In genomic region chr17:72514888-72515287, GRCh38 we compare ENCODE assay signal across 14 cellular contexts.
A peak's percentile ranks its signal among the peaks of the same experiment; 100 is the strongest.
DNase-seq lines count a peak whose midpoint lies in the region; ATAC-seq, FAIRE-seq and TF ChIP-seq lines count a peak whose summit lies in the region.
"Had no signal": no experiment of that assay in that cellular context is flagged by ENCODE, and none has a peak within 500 bp of the region (broad histone marks: within the 10 kb centered on the region; RNA-seq: fewer than 3 reads in every experiment).

No MANE protein-coding gene starts in this region.

- H3K27me3 Mint-ChIP-seq in MCF 10A (ENCODE audit: insufficient read depth, unreplicated experiment) = no peaks in the 10 kb centered on the region

- H3K4me1 ChIP-seq in left lung = no peaks in the 10 kb centered on the region
- H3K4me1 ChIP-seq: breast epithelium had no signal

- peak; percentile 63 for DNase-seq in A172 (ENCODE audit: low spot score)
- peak; percentile 24 for DNase-seq in NCI-H1092 (lab: John Stamatoyannopoulos, UW)
- peak; percentile 58 for DNase-seq in cerebellum (ENCODE audit: low spot score)
- DNase-seq in left lung = peak in 1 of 2 donors; percentile 51
- no peak for DNase-seq in GM10266 (ENCODE audit: extremely low spot score)
- DNase-seq in NCI-H2171 treated with DMSO at 0.1 percent for 48 hours (lab: John Stamatoyannopoulos, UW) = no peak
- no peak for DNase-seq in GM12892 (ENCODE audit: insufficient read length)
- no peak for DNase-seq in MCF 10A (ENCODE audit: unreplicated experiment)
- DNase-seq: natural killer cell, NCI-H774 had no signal

- no peak for FAIRE-seq in GM12892 (lab: Jason Lieb, UNC)
- FAIRE-seq: K562 had no signal

- peaks cover 44% of the 10 kb centered on the region for H3K4me1 Mint-ChIP-seq in MCF 10A (ENCODE audit: insufficient read depth, unreplicated experiment)
- H3K4me1 Mint-ChIP-seq: natural killer cell had no signal

- H3K36me3 Mint-ChIP-seq in MCF 10A (ENCODE audit: insufficient read depth, unreplicated experiment) = peaks cover 24% of the 10 kb centered on the region
- H3K36me3 Mint-ChIP-seq: natural killer cell had no signal

- no peaks in the 10 kb centered on the region for H3K36me3 ChIP-seq in left lung
- H3K36me3 ChIP-seq: breast epithelium, tibial nerve had no signal

- CTCF ChIA-PET in MCF 10A (lab: Yijun Ruan, JAX) = interaction anchor here (0.7 to 1.2 kb wide), 3 partner anchors 21 to 1748 kb away, joined by 3 to 4 read pairs (median 3); no protein-coding TSS in a partner anchor

- TF ChIP-seq POLR2A in GM12892 (IDR thresholded peaks at IDR 0.05; ENCODE audit: low read depth, low read length) = no peak

- intact Hi-C loops in left lung (cut with DNase I) (no loop called here), MCF 10A (cut with micrococcal nuclease) (no loop called here)

- TF ChIP-seq CTCF in left lung (IDR thresholded peaks at IDR 0.05) = no peak
- no peak for TF ChIP-seq CTCF in GM10266 (IDR thresholded peaks at IDR 0.05; ENCODE audit: control insufficient read depth, insufficient read depth, low read depth, missing control alignments)
- no peak for TF ChIP-seq CTCF in MCF 10A (IDR thresholded peaks at IDR 0.05; ENCODE audit: unreplicated experiment)

- H3K27ac Mint-ChIP-seq in MCF 10A (ENCODE audit: low read depth, unreplicated experiment) = no peak overlapping the region
- H3K27ac Mint-ChIP-seq: natural killer cell; T-helper 1 cell treated with Interleukin-12 subunit alpha and Interleukin-12 subunit beta and Interleukin-4 antibody, amounts not matched to agents 30 μg/mL and 1 μg/mL, for 36 hours had no signal

- H3K27me3 ChIP-seq in left lung = peaks cover 0 to 26% of the 10 kb centered on the region in 2 donors
- H3K27me3 ChIP-seq: breast epithelium, tibial nerve had no signal

- no peaks in the 10 kb centered on the region for H3K9me3 ChIP-seq in left lung
- H3K9me3 ChIP-seq: breast epithelium, tibial nerve had no signal

- ATAC-seq in left lung = peak; percentile 50
- ATAC-seq: K562, natural killer cell had no signal

- H3K9me3 Mint-ChIP-seq in MCF 10A (ENCODE audit: unreplicated experiment) = no peaks in the 10 kb centered on the region
- H3K9me3 Mint-ChIP-seq: natural killer cell; T-helper 1 cell treated with Interleukin-12 subunit alpha and Interleukin-12 subunit beta and Interleukin-4 antibody, amounts not matched to agents 30 μg/mL and 1 μg/mL, for 36 hours had no signal

- no peak overlapping the region for H3K4me3 Mint-ChIP-seq in MCF 10A (ENCODE audit: unreplicated experiment)
- H3K4me3 Mint-ChIP-seq: natural killer cell; T-helper 1 cell treated with Interleukin-12 subunit alpha and Interleukin-12 subunit beta and Interleukin-4 antibody, amounts not matched to agents 30 μg/mL and 1 μg/mL, for 36 hours had no signal

- H3K27ac ChIP-seq in left lung = no peak overlapping the region
- H3K27ac ChIP-seq: breast epithelium had no signal

- BruUV-seq in MCF 10A (replicated peaks; lab: Mats Ljungman, UMichigan) = no TSS peak

- POLR2A ChIA-PET in MCF 10A (lab: Yijun Ruan, JAX) = no interaction called here

- no peak overlapping the region for H3K4me3 ChIP-seq in left lung
- H3K4me3 ChIP-seq: breast epithelium, K562, tibial nerve had no signal

Comparison
In these comparisons a context has a peak if more than half of its experiments do, and no peak if none do; other contexts are left out.
1. DNase-seq: peak in A172 (single experiment), NCI-H1092 (single experiment) and cerebellum (single experiment); none in GM10266 (single experiment), NCI-H2171 treated with DMSO at 0.1 percent for 48 hours (single experiment), GM12892 (single experiment) and MCF 10A (single experiment).